In the genomic region with DNA sequence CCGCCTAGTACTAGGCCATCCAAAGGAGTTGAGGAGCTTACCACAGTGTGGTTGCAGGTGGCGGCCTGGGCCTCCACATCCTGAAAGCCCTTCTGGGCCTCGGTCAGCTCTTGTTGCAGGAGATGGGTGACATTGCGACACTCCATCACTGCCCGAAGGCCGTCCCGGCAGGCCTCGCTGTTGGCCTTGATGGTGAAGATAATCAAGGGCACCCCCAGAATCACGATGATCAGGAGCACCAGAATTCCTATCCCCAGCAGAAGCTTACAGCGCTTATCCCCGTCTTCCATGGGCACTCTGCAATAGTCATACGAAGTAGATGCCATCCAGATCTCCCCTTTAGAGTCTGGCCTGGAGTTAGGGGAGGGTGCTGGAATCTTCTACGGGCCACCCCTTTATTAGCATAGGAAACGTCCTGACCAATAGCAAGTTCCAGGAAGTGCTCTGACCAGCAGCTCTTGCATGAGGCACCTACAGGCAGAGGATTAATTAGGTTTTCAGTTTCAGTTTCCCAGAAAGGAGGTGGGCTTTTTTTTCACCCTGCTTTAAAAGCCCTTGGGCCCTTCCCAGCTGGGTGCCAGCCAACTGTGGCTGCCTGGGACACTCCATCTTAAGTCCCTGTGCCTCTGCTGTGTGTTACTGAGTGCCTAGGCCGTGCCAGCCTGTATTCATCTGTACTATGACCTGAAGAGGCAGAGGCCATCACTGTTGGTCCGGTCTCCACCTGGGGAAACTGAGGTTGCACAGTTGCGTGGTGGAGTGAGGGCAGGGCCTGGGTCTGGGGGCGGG, we compare ENCODE assay signal across 8 cellular contexts. TPM values are rescaled to one million over a fixed set of nuclear protein-coding genes. Genes with fewer than 3 reads are reported as not detected.
A peak's percentile ranks its signal among the peaks of the same experiment; 100 is the strongest.
DNase-seq lines count a peak whose midpoint lies in the region; ATAC-seq and TF ChIP-seq lines count a peak whose summit lies in the region.
"Had no signal": no experiment of that assay in that cellular context is flagged by ENCODE, and none has a peak within 500 bp of the region (broad histone marks: within the 10 kb centered on the region; RNA-seq: fewer than 3 reads in every experiment).

BST2 (minus strand) TSS at position 381 of the 789 bp plus-strand sequence; CDS start at position 326, 55 bp downstream.

- peak; percentile 78 for TF ChIP-seq POLR2A in GM18526 (IDR thresholded peaks at IDR 0.05; ENCODE audit: extremely low read depth, insufficient read length)

- DNase-seq in NOMO-1 treated with dmso at 0.1 percent for 144 hours (lab: John Stamatoyannopoulos, UW; ENCODE audit: unreplicated experiment) (peak; percentile 91), glomerular endothelial cell (ENCODE audit: extremely low read depth, low read depth, low spot score) (no peak), osteocyte (ENCODE audit: extremely low spot score, unreplicated experiment) (no peak), COR-L47 (lab: John Stamatoyannopoulos, UW) (no peak)

- H3K27me3 Mint-ChIP-seq in activated T-helper 17 cell treated with anti-CD3 and anti-CD28 coated beads, Interleukin-2, amount 50 U/mL, for 72 hours = no peaks in the 10 kb centered on the region
- H3K27me3 Mint-ChIP-seq in osteocyte (ENCODE audit: unreplicated experiment) = peaks cover 4% of the 10 kb centered on the region

- peak; percentile 85 for ATAC-seq in HG02798 (IDR thresholded peaks at IDR 0.05; ENCODE audit: poor library complexity, unreplicated experiment)
- peak; percentile 91 for ATAC-seq in activated T-helper 17 cell treated with anti-CD3 and anti-CD28 coated beads, Interleukin-2, amount 50 U/mL, for 72 hours (replicated peaks)

- peaks cover 24% of the 10 kb centered on the region for H3K4me1 Mint-ChIP-seq in activated T-helper 17 cell treated with anti-CD3 and anti-CD28 coated beads, Interleukin-2, amount 50 U/mL, for 72 hours
- peaks cover 18% of the 10 kb centered on the region for H3K4me1 Mint-ChIP-seq in osteocyte (ENCODE audit: unreplicated experiment)

- no peak for TF ChIP-seq CTCF in osteocyte (IDR thresholded peaks at IDR 0.05)

- no peaks in the 10 kb centered on the region for H3K9me3 Mint-ChIP-seq in activated T-helper 17 cell treated with anti-CD3 and anti-CD28 coated beads, Interleukin-2, amount 50 U/mL, for 72 hours
- no peaks in the 10 kb centered on the region for H3K9me3 Mint-ChIP-seq in osteocyte (ENCODE audit: unreplicated experiment)
- H3K9me3 Mint-ChIP-seq: neural crest cell had no signal

- H3K27ac Mint-ChIP-seq in activated T-helper 17 cell treated with anti-CD3 and anti-CD28 coated beads, Interleukin-2, amount 50 U/mL, for 72 hours = peak within 1 kb of the TSS; percentile 73
- peak within 1 kb of the TSS; percentile 47 for H3K27ac Mint-ChIP-seq in osteocyte (ENCODE audit: unreplicated experiment)

- peak within 1 kb of the TSS; percentile 89 for H3K4me3 Mint-ChIP-seq in activated T-helper 17 cell treated with anti-CD3 and anti-CD28 coated beads, Interleukin-2, amount 50 U/mL, for 72 hours
- H3K4me3 Mint-ChIP-seq in osteocyte (ENCODE audit: unreplicated experiment) = no peak within 1 kb of the TSS
- H3K4me3 Mint-ChIP-seq: neural crest cell had no signal

- peaks cover 63% of the 10 kb centered on the region for H3K36me3 Mint-ChIP-seq in activated T-helper 17 cell treated with anti-CD3 and anti-CD28 coated beads, Interleukin-2, amount 50 U/mL, for 72 hours (ENCODE audit: low read depth)
- H3K36me3 Mint-ChIP-seq in osteocyte (ENCODE audit: unreplicated experiment) = no peaks in the 10 kb centered on the region

RNA-seq across cellular contexts. Expression of gene BST2, which starts in this region (rescaled TPM):
- total RNA-seq in activated T-helper 17 cell treated with anti-CD3 and anti-CD28 coated beads, Interleukin-2, amount 50 U/mL, for 72 hours = 100 to 1,000 TPM; 130 to 154 TPM
- total RNA-seq in glomerular endothelial cell = 22.8 and 111 TPM in 2 replicates
- total RNA-seq in osteocyte = 1.8 and 2.3 TPM in 2 replicates
- total RNA-seq: neural crest cell had no signal
